Comparison of ENCODE assay signal across 6 cellular contexts in the genomic region with DNA sequence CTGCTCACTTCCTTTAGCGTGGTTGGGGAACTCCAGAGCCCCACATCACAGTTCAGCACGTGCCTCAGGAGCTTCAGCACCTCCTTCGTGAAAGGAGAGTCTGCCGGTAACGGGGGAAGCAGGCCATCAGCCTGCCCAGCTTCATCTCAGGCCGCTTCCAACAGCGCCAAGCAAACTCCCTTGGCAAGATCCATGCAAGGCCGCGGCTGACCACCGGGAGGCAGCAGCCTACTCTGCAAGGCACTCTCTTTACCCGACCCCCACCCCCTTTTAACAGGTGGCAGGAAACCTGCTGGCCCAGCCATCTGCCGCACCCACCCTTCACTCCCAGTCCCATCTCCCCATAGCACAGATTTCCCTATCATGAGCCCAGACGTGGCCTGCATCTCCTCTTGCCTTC.
A peak's percentile ranks its signal among the peaks of the same experiment; 100 is the strongest.
DNase-seq lines count a peak whose midpoint lies in the region; ATAC-seq, FAIRE-seq and TF ChIP-seq lines count a peak whose summit lies in the region.
"Not testable (repeated sequence)": the region's sequence is repeated elsewhere in the genome, so short reads cannot be mapped to it uniquely, and the experiment has no call there.

No MANE protein-coding gene starts in this region.

- peaks cover 46% of the 10 kb centered on the region for H3K36me3 Mint-ChIP-seq in GM23338 (ENCODE audit: low read depth)

- not testable (repeated sequence) for H3K79me2 ChIP-seq in DND-41 (ENCODE audit: insufficient read depth, low read length); GM23338 (replicated peaks; ENCODE audit: insufficient read depth); OCI-LY7 (ENCODE audit: insufficient read depth, low read depth, low read length)

- not testable (repeated sequence) for H3K9ac ChIP-seq in DND-41 (ENCODE audit: low read depth, low read length)

- not testable (repeated sequence) for H2AFZ ChIP-seq in DND-41 (ENCODE audit: low read depth, low read length); GM23338; OCI-LY7 (ENCODE audit: low read length)

- not testable (repeated sequence) for DNase-seq in DND-41; OCI-LY7 (ENCODE audit: low spot score); bronchial epithelial cell (ENCODE audit: low read depth)
- DNase-seq in GM23338 (ENCODE audit: low spot score) (peak; percentile 1), WERI-Rb-1 (peak; percentile 17)

- not testable (repeated sequence) for H3K27ac ChIP-seq in 22Rv1; DND-41 (ENCODE audit: low read length); GM23338 (ENCODE audit: low read depth); OCI-LY7 (ENCODE audit: low read depth, low read length, poor library complexity, severe bottlenecking); WERI-Rb-1

- H3K4me1 ChIP-seq in DND-41 (ENCODE audit: insufficient read depth, low read length); GM23338 (ENCODE audit: insufficient read depth); OCI-LY7 (ENCODE audit: insufficient read depth, low read length, poor library complexity, severe bottlenecking): not testable (repeated sequence)

- not testable (repeated sequence) for H3F3A ChIP-seq in GM23338 (replicated peaks; ENCODE audit: low read depth)

- peaks cover 92% of the 10 kb centered on the region for H3K9me3 Mint-ChIP-seq in GM23338

- BruUV-seq in OCI-LY7 (replicated peaks; lab: Mats Ljungman, UMichigan): not testable (repeated sequence)

- not testable (repeated sequence) for H3K4me3 ChIP-seq in DND-41 (ENCODE audit: low read depth in 1 of 2, low read length in 2 of 2); GM23338; OCI-LY7 (ENCODE audit: low read depth, low read length, poor library complexity, severe bottlenecking); WERI-Rb-1 (ENCODE audit: low read depth, low read length); bronchial epithelial cell (ENCODE audit: low read depth, low read length)

- H3K9me2 ChIP-seq in GM23338 (ENCODE audit: insufficient read depth); OCI-LY7 (ENCODE audit: insufficient read depth, low read length): not testable (repeated sequence)

- TF ChIP-seq CTCF in 22Rv1 (IDR thresholded peaks at IDR 0.05): peak; percentile 12; the same call in 1 of the 2 replicates
- TF ChIP-seq CTCF in DND-41 (IDR thresholded peaks at IDR 0.05; ENCODE audit: borderline replicate concordance, extremely low read depth, low read length, poor library complexity, severe bottlenecking): peak; percentile 24
- 0 out of 4 replicates have a peak, but pooled peaks of 1 of the 2 experiments have one; percentile 15 for TF ChIP-seq CTCF in GM23338 (conservative IDR thresholded peaks at IDR 0.05; ENCODE audit: low read depth in 2 of 2)
- TF ChIP-seq CTCF in OCI-LY7 (conservative IDR thresholded peaks at IDR 0.05; ENCODE audit: low read length): 0 out of 2 replicates have a peak, but pooled peaks have one; percentile 21
- TF ChIP-seq CTCF in WERI-Rb-1 (IDR thresholded peaks at IDR 0.05; ENCODE audit: low read depth, low read length): peak; percentile 55
- TF ChIP-seq CTCF in bronchial epithelial cell (IDR thresholded peaks at IDR 0.05; ENCODE audit: insufficient read depth, low read length, severe bottlenecking): not testable (repeated sequence)

- not testable (repeated sequence) for H3K27ac Mint-ChIP-seq in GM23338

- not testable (repeated sequence) for ATAC-seq in DND-41 (ENCODE audit: insufficient read depth, low read depth); GM23338

- intact Hi-C loops in OCI-LY7 (cut with micrococcal nuclease; ENCODE audit: unreplicated experiment): not testable (repeated sequence)

- not testable (repeated sequence) for H4K20me1 ChIP-seq in DND-41 (ENCODE audit: insufficient read depth, low read length); GM23338 (replicated peaks; ENCODE audit: insufficient read depth); OCI-LY7 (ENCODE audit: insufficient read depth, low read length)

- H3K9me3 ChIP-seq in DND-41 (ENCODE audit: insufficient read depth, low read length, severe bottlenecking): peaks cover 43% of the 10 kb centered on the region
- not testable (repeated sequence) for H3K9me3 ChIP-seq in OCI-LY7 (ENCODE audit: low read length)
- peaks cover 15% of the 10 kb centered on the region for H3K9me3 ChIP-seq in WERI-Rb-1 (ENCODE audit: severe bottlenecking)

- not testable (repeated sequence) for H3K4me1 Mint-ChIP-seq in GM23338

- H3K27me3 Mint-ChIP-seq in GM23338 (ENCODE audit: insufficient read depth, low read depth, poor library complexity): not testable (repeated sequence)

- H3K36me3 ChIP-seq in DND-41 (ENCODE audit: insufficient read depth, low read length); GM23338 (ENCODE audit: insufficient read depth); OCI-LY7 (ENCODE audit: insufficient read depth, low read length); WERI-Rb-1; bronchial epithelial cell (ENCODE audit: control insufficient read depth, insufficient read depth, low read length): not testable (repeated sequence)

- H3K4me3 Mint-ChIP-seq in GM23338: not testable (repeated sequence)

- H3K4me2 ChIP-seq in DND-41 (ENCODE audit: insufficient read depth, low read length); GM23338; OCI-LY7 (ENCODE audit: low read length): not testable (repeated sequence)

- POLR2A ChIA-PET in OCI-LY7 (lab: Charles Lee): not testable (repeated sequence)

- FAIRE-seq in bronchial epithelial cell (lab: Jason Lieb, UNC): peak; percentile 55

- CTCF ChIA-PET in OCI-LY7 (lab: Charles Lee; ENCODE audit: unreplicated experiment): not testable (repeated sequence)

- not testable (repeated sequence) for H3K27me3 ChIP-seq in DND-41 (ENCODE audit: insufficient read depth, low read length, poor library complexity); GM23338 (ENCODE audit: insufficient read depth); bronchial epithelial cell (ENCODE audit: control insufficient read depth, insufficient read depth, low read length)
- H3K27me3 ChIP-seq in WERI-Rb-1 (ENCODE audit: insufficient read depth, low read depth, severe bottlenecking): peaks cover 11% of the 10 kb centered on the region
